In the genomic region with DNA sequence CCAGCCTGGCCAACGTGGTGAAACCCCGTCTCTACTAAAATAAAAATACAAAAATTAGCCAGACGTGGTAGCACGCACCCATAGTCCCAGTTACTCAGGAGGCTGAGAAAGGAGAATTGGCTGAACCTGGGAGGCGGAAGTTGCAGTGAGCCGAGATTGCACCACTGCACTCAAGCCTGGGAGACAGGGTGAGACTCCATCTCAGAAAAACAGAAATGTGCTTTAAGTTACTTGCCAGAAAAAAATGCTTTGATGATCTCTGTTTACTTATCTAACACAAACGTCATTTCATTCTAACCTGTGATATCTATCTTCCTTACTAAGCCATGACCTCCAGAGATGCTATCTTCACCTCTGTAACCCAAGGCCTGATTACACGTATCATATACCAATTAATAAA, we compare ENCODE assay signal across 9 cellular contexts.
"Had no signal": no experiment of that assay in that cellular context is flagged by ENCODE, and none has a peak within 500 bp of the region (broad histone marks: within the 10 kb centered on the region; RNA-seq: fewer than 3 reads in every experiment).

No MANE protein-coding gene starts in this region.

- ATAC-seq: HCT116, K562 had no signal

- H3K9me3 ChIP-seq: HAP-1 had no signal

- DNase-seq: GM23248, GOT3, H7, IMR-90, KG1 had no signal

- H2AFZ ChIP-seq: GM23248 had no signal

- FAIRE-seq: K562 had no signal

- H3K27ac ChIP-seq: GM23248, HL-60 had no signal

- H3K4me3 ChIP-seq: GM23248, HAP-1, K562 had no signal

- H3K9ac ChIP-seq: GM23248 had no signal
